8 cellular contexts compared by ENCODE assay signal in the genomic region with DNA sequence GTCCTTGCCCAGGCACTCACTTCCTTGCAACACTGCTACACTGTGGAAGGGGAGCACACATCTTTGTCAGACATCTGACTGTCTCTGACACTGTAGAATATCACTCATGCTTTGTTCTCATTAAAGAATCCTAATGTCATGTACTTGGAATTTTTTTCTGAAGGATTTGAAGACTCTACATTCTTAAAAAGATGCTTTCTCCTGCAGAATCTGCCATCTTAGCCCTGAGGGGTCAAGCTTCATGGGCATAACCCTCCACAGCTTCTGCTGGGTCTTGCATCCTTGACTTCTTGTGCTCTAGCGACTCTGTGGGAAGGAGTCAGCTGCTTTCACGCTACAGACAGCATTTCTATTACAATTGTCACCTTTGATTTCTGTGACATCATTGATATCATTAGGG.
"Had no signal": no experiment of that assay in that cellular context is flagged by ENCODE, and none has a peak within 500 bp of the region (broad histone marks: within the 10 kb centered on the region; RNA-seq: fewer than 3 reads in every experiment).

No MANE protein-coding gene starts in this region.

- H3K4me2 ChIP-seq: KMS-11 had no signal

- DNase-seq: IMR-90, KBM-7, KG1 had no signal

- ATAC-seq: K562 had no signal

- H3K27ac Mint-ChIP-seq: IgD-negative memory B cell had no signal

- H3K4me3 ChIP-seq: K562 had no signal

- FAIRE-seq: HTR-8/SVneo, K562 had no signal

- H3K27ac ChIP-seq: HL-60, KMS-11 had no signal

- H3K4me3 Mint-ChIP-seq: IgD-negative memory B cell had no signal

- H3K9ac ChIP-seq: KMS-11 had no signal
